15 cellular contexts compared by ENCODE assay signal in the genomic region with DNA sequence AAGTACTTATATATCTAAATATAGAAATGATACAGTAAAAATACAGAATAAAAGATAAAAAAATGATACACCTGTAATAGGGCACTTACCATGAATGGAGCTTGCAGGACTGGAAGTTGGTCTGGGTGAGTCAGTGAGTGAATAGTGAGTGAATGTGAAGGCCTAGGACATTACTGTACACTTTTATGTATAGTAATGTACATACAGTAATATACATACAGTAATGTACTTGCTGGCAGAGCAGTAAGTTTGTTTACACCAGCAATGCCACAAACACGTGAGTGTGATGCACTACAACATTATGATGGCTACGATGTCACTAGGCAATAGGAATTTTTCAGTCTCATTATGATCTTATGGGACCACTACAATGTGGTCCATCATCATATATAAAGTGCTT. TPM values are rescaled to one million over a fixed set of nuclear protein-coding genes. Genes with fewer than 3 reads are reported as not detected.
DNase-seq lines count a peak whose midpoint lies in the region; ATAC-seq and TF ChIP-seq lines count a peak whose summit lies in the region.
"Had no signal": no experiment of that assay in that cellular context is flagged by ENCODE, and none has a peak within 500 bp of the region (broad histone marks: within the 10 kb centered on the region; RNA-seq: fewer than 3 reads in every experiment).

No MANE protein-coding gene starts in this region.

- 0 out of 2 replicates have a peak, but pooled peaks cover 3% of the 10 kb centered on the region for H3K4me1 ChIP-seq in Panc1 (ENCODE audit: control insufficient read depth, insufficient read depth, low read length)
- H3K4me1 ChIP-seq: ascending aorta, neural progenitor cell had no signal

- no peaks in the 10 kb centered on the region; the same call in 1 of the 2 replicates for H3K36me3 ChIP-seq in Panc1 (ENCODE audit: control insufficient read depth, insufficient read depth, low read length)
- H3K36me3 ChIP-seq: ascending aorta, neural progenitor cell had no signal

- peak; percentile 18 for ATAC-seq in GM18505 (IDR thresholded peaks at IDR 0.05; ENCODE audit: unreplicated experiment)
- peak; percentile 16 for ATAC-seq in GM21381 (IDR thresholded peaks at IDR 0.05; ENCODE audit: unreplicated experiment)
- ATAC-seq in HG02973 (IDR thresholded peaks at IDR 0.05; ENCODE audit: unreplicated experiment), result peak; percentile 10
- ATAC-seq in Panc1, result peak; percentile 91
- ATAC-seq in GM19467 (IDR thresholded peaks at IDR 0.05; ENCODE audit: unreplicated experiment), result no peak

- no peaks in the 10 kb centered on the region for H3K27me3 ChIP-seq in Panc1 (ENCODE audit: control insufficient read depth, insufficient read depth, low read length)
- H3K27me3 ChIP-seq: ascending aorta, neural progenitor cell had no signal

- H3K4me3 ChIP-seq in Panc1 (ENCODE audit: low read depth in 2 of 2, low read length in 2 of 2), result no peak overlapping the region
- H3K4me3 ChIP-seq: ascending aorta, neural progenitor cell had no signal

- no peaks in the 10 kb centered on the region for H3K9me3 ChIP-seq in Panc1 (ENCODE audit: control insufficient read depth, insufficient read depth, low read depth, low read length)
- H3K9me3 ChIP-seq: ascending aorta had no signal

- TF ChIP-seq POLR2A in GM18505 (IDR thresholded peaks at IDR 0.05; ENCODE audit: borderline replicate concordance, extremely low read depth, insufficient read depth, insufficient read length), result no peak

- CTCF ChIA-PET in Panc1 (lab: Charles Lee), result no interaction called here

- in situ Hi-C loops in Panc1 (cut with HindIII; ENCODE audit: low pct_unique_long_range_greater_than_20kb, low sequenced_read_pairs), result no loop called here

- DNase-seq in Panc1 (ENCODE audit: low read depth, low spot score), result peak; percentile 70
- DNase-seq in retina, result no peak
- no peak for DNase-seq in AG20443 (ENCODE audit: low spot score)
- DNase-seq in NCI-H1417 (lab: John Stamatoyannopoulos, UW), result no peak
- DNase-seq: activated effector memory CD4-positive, alpha-beta T cell treated with Interleukin-2 at 50 U/mL for 16 hours; AML-193; DMS 273 treated with DMSO at 0.1 percent for 48 hours; stimulated activated CD4-positive, alpha-beta T cell treated with anti-CD3 and anti-CD28 coated beads, Interleukin-15, amount 100 ng/mL, for 24 hours; substantia nigra had no signal

- intact Hi-C loops in Panc1 (cut with micrococcal nuclease; ENCODE audit: unreplicated experiment), result no loop called here

- TF ChIP-seq CTCF in Panc1 (IDR thresholded peaks at IDR 0.05), result no peak

- no peak overlapping the region for H3K27ac ChIP-seq in Panc1 (ENCODE audit: low read length)
- H3K27ac ChIP-seq: ascending aorta, neural progenitor cell had no signal

- BruUV-seq in Panc1 (replicated peaks; lab: Mats Ljungman, UMichigan), result no TSS peak

- POLR2A ChIA-PET in Panc1 (lab: Charles Lee), result no interaction called here

RNA-seq across cellular contexts. Expression of gene SUSD1, which starts 34.2 kb away (rescaled TPM):
- total RNA-seq in Panc1 (2021; ENCODE audit: unreplicated experiment), result 15.3 TPM
- polyA plus RNA-seq in Panc1 (2012; ENCODE audit: insufficient read length), result 9.8 TPM
